In genomic region chr7:82179311-82179710, GRCh38 we compare ENCODE assay signal across 1 cellular context.
TF ChIP-seq lines count a peak whose summit lies in the region.

No MANE protein-coding gene starts in this region.

TF ChIP-seq in GM23338, 12 proteins besides CTCF, POLR2A, EP300 and RAD21 (continued from another document):
- TF ChIP-seq ZNF462 (CRISPR knock-in tag; IDR thresholded peaks at IDR 0.05) = no peak
- TF ChIP-seq ZNF331 (CRISPR knock-in tag; IDR thresholded peaks at IDR 0.05; ENCODE audit: low read depth) = no peak
- TF ChIP-seq STAT1 (IDR thresholded peaks at IDR 0.05; ENCODE audit: unreplicated experiment) = no peak
